ENCODE assay signal across 1 cellular context in genomic region chr3:13654330-13655073, GRCh38.
TF ChIP-seq lines count a peak whose summit lies in the region.

No MANE protein-coding gene starts in this region.

TF ChIP-seq in GM23338, 12 proteins besides CTCF, POLR2A, EP300 and RAD21 (continued from another document):
- TF ChIP-seq EZH2phosphoT487 (IDR thresholded peaks at IDR 0.05; ENCODE audit: unreplicated experiment) (no peak), ETS1 (IDR thresholded peaks at IDR 0.05) (no peak), ZNF331 (CRISPR knock-in tag; IDR thresholded peaks at IDR 0.05; ENCODE audit: low read depth) (no peak)
